Comparison of ENCODE assay signal across 1 cellular context in the genomic region with DNA sequence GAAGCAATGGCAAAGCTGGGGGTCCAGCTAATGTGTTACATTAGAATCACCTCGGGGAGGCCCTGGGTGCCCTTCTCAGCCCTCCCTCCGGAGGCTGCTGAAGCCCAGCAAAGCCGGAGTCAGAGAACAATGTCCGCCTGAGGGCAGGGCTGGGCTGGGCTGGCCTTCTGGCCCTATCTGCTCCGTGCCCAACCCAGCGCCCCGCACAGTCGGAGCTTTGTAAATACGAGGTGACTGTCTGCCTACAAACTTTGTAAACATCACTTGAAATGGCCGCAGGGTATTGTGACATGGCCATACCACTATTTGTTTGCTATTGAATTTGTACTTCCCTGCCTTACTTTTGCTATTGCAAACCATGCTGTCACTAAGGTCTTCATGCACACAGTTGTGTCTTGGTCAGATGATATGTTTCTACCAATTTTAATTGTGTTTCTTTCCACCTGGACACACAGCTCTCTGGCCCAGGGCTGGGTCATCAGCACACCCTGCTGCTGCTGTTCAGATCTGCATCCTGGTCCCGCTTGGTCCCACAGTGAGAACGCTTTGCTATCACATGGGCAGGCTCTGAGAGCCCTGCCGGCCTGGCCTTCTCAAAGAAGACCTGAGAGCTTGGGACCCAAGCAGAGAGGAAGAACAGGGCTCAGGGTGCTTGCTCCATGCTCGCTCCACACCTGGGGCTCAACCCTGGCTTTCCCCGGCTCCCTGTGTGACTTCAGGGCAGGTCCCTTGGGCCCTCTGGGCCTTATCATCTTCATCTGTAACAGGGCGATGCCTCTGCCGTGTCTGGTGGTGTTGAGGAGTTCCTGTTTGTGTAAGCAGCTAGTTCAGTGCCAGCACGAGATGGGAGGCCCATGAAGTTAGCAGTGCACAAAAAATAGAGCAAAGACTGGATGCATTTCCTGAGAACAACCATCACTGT.
TF ChIP-seq lines count a peak whose summit lies in the region.

No MANE protein-coding gene starts in this region.

TF ChIP-seq in HepG2, 621 proteins besides CTCF, POLR2A, EP300 and RAD21 (continued from another document and continues in another):
- peak; percentile 50 for TF ChIP-seq ZNF781 (CRISPR knock-in tag; IDR thresholded peaks at IDR 0.05; ENCODE audit: borderline replicate concordance, not compliant biosample characterization)
- TF ChIP-seq ZNF484 (CRISPR knock-in tag; IDR thresholded peaks at IDR 0.05; ENCODE audit: borderline replicate concordance, low read depth): no peak
- no peak for TF ChIP-seq RARG (CRISPR knock-in tag; IDR thresholded peaks at IDR 0.05; ENCODE audit: low read depth)
- no peak for TF ChIP-seq NFIC (IDR thresholded peaks at IDR 0.05; ENCODE audit: low read length)
- TF ChIP-seq, protein P1, sequence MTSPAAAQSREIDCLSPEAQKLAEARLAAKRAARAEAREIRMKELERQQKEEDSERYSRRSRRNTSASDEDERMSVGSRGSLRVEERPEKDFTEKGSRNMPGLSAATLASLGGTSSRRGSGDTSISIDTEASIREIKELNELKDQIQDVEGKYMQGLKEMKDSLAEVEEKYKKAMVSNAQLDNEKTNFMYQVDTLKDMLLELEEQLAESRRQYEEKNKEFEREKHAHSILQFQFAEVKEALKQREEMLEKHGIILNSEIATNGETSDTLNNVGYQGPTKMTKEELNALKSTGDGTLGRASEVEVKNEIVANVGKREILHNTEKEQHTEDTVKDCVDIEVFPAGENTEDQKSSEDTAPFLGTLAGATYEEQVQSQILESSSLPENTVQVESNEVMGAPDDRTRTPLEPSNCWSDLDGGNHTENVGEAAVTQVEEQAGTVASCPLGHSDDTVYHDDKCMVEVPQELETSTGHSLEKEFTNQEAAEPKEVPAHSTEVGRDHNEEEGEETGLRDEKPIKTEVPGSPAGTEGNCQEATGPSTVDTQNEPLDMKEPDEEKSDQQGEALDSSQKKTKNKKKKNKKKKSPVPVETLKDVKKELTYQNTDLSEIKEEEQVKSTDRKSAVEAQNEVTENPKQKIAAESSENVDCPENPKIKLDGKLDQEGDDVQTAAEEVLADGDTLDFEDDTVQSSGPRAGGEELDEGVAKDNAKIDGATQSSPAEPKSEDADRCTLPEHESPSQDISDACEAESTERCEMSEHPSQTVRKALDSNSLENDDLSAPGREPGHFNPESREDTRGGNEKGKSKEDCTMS (CRISPR knock-in tag; conservative IDR thresholded peaks at IDR 0.05): no peak
- 0 out of 2 replicates have a peak, but pooled peaks have one; percentile 79 for TF ChIP-seq MEF2D (CRISPR knock-in tag; IDR thresholded peaks at IDR 0.05)
- TF ChIP-seq, protein P2, sequence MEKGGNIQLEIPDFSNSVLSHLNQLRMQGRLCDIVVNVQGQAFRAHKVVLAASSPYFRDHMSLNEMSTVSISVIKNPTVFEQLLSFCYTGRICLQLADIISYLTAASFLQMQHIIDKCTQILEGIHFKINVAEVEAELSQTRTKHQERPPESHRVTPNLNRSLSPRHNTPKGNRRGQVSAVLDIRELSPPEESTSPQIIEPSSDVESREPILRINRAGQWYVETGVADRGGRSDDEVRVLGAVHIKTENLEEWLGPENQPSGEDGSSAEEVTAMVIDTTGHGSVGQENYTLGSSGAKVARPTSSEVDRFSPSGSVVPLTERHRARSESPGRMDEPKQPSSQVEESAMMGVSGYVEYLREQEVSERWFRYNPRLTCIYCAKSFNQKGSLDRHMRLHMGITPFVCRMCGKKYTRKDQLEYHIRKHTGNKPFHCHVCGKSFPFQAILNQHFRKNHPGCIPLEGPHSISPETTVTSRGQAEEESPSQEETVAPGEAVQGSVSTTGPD (CRISPR knock-in tag; IDR thresholded peaks at IDR 0.05): no peak
- TF ChIP-seq ZNF768 (CRISPR knock-in tag; IDR thresholded peaks at IDR 0.05): peak; percentile 68; the same call in 1 of the 2 replicates
- TF ChIP-seq ZNF33B (CRISPR knock-in tag; IDR thresholded peaks at IDR 0.05): no peak; the same call in 1 of the 2 replicates
- TF ChIP-seq HHEX (CRISPR knock-in tag; IDR thresholded peaks at IDR 0.05): peak; percentile 54; the same call in 1 of the 2 replicates
- TF ChIP-seq, protein P3, sequence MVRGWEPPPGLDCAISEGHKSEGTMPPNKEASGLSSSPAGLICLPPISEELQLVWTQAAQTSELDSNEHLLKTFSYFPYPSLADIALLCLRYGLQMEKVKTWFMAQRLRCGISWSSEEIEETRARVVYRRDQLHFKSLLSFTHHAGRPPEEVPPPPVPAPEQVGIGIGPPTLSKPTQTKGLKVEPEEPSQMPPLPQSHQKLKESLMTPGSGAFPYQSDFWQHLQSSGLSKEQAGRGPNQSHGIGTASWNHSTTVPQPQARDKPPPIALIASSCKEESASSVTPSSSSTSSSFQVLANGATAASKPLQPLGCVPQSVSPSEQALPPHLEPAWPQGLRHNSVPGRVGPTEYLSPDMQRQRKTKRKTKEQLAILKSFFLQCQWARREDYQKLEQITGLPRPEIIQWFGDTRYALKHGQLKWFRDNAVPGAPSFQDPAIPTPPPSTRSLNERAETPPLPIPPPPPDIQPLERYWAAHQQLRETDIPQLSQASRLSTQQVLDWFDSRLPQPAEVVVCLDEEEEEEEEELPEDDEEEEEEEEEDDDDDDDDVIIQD (CRISPR knock-in tag; IDR thresholded peaks at IDR 0.05; ENCODE audit: low read depth): peak; percentile 79; the same call in 1 of the 2 replicates
- TF ChIP-seq ELF4 (CRISPR knock-in tag; IDR thresholded peaks at IDR 0.05; ENCODE audit: borderline replicate concordance): no peak; the same call in 1 of the 2 replicates
- TF ChIP-seq, protein P4, sequence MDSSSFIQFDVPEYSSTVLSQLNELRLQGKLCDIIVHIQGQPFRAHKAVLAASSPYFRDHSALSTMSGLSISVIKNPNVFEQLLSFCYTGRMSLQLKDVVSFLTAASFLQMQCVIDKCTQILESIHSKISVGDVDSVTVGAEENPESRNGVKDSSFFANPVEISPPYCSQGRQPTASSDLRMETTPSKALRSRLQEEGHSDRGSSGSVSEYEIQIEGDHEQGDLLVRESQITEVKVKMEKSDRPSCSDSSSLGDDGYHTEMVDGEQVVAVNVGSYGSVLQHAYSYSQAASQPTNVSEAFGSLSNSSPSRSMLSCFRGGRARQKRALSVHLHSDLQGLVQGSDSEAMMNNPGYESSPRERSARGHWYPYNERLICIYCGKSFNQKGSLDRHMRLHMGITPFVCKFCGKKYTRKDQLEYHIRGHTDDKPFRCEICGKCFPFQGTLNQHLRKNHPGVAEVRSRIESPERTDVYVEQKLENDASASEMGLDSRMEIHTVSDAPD (CRISPR knock-in tag; IDR thresholded peaks at IDR 0.05): no peak
- TF ChIP-seq ZFP1 (CRISPR knock-in tag; IDR thresholded peaks at IDR 0.05): peak; percentile 79; the same call in 1 of the 2 replicates
- no peak for TF ChIP-seq NFE2 (CRISPR knock-in tag; IDR thresholded peaks at IDR 0.05)
- no peak for TF ChIP-seq HDAC6 (IDR thresholded peaks at IDR 0.05; ENCODE audit: low read depth, low read length)
- no peak for TF ChIP-seq ZNF383 (CRISPR knock-in tag; IDR thresholded peaks at IDR 0.05; ENCODE audit: borderline replicate concordance)
- TF ChIP-seq PPARG (CRISPR knock-in tag; conservative IDR thresholded peaks at IDR 0.05): peak; percentile 94
- TF ChIP-seq IRF2 (CRISPR knock-in tag; IDR thresholded peaks at IDR 0.05): peak; percentile 94
- TF ChIP-seq ZNF674 (CRISPR knock-in tag; IDR thresholded peaks at IDR 0.05; ENCODE audit: low read depth): no peak
- no peak for TF ChIP-seq ZNF850 (CRISPR knock-in tag; conservative IDR thresholded peaks at IDR 0.05)
- no peak for TF ChIP-seq ZNF382 (CRISPR knock-in tag; IDR thresholded peaks at IDR 0.05; ENCODE audit: borderline replicate concordance)
- TF ChIP-seq NFE2L1 (CRISPR knock-in tag; IDR thresholded peaks at IDR 0.05; ENCODE audit: borderline replicate concordance): no peak
- TF ChIP-seq, protein P5, sequence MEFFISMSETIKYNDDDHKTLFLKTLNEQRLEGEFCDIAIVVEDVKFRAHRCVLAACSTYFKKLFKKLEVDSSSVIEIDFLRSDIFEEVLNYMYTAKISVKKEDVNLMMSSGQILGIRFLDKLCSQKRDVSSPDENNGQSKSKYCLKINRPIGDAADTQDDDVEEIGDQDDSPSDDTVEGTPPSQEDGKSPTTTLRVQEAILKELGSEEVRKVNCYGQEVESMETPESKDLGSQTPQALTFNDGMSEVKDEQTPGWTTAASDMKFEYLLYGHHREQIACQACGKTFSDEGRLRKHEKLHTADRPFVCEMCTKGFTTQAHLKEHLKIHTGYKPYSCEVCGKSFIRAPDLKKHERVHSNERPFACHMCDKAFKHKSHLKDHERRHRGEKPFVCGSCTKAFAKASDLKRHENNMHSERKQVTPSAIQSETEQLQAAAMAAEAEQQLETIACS (CRISPR knock-in tag; IDR thresholded peaks at IDR 0.05): peak; percentile 75
- 0 out of 2 replicates have a peak, but pooled peaks have one; percentile 34 for TF ChIP-seq ZNF3 (CRISPR knock-in tag; IDR thresholded peaks at IDR 0.05)
- TF ChIP-seq BRD4 (CRISPR knock-in tag; IDR thresholded peaks at IDR 0.05): peak; percentile 39; the same call in 1 of the 2 replicates
- no peak for TF ChIP-seq TSC22D2 (CRISPR knock-in tag; IDR thresholded peaks at IDR 0.05; ENCODE audit: borderline replicate concordance)
- no peak for TF ChIP-seq SMAD1 (CRISPR knock-in tag; IDR thresholded peaks at IDR 0.05; ENCODE audit: borderline replicate concordance, low read depth)
- TF ChIP-seq, protein P6, sequence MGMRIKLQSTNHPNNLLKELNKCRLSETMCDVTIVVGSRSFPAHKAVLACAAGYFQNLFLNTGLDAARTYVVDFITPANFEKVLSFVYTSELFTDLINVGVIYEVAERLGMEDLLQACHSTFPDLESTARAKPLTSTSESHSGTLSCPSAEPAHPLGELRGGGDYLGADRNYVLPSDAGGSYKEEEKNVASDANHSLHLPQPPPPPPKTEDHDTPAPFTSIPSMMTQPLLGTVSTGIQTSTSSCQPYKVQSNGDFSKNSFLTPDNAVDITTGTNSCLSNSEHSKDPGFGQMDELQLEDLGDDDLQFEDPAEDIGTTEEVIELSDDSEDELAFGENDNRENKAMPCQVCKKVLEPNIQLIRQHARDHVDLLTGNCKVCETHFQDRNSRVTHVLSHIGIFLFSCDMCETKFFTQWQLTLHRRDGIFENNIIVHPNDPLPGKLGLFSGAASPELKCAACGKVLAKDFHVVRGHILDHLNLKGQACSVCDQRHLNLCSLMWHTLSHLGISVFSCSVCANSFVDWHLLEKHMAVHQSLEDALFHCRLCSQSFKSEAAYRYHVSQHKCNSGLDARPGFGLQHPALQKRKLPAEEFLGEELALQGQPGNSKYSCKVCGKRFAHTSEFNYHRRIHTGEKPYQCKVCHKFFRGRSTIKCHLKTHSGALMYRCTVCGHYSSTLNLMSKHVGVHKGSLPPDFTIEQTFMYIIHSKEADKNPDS (CRISPR knock-in tag; IDR thresholded peaks at IDR 0.05): 0 out of 2 replicates have a peak, but pooled peaks have one; percentile 41
- TF ChIP-seq, protein P7, sequence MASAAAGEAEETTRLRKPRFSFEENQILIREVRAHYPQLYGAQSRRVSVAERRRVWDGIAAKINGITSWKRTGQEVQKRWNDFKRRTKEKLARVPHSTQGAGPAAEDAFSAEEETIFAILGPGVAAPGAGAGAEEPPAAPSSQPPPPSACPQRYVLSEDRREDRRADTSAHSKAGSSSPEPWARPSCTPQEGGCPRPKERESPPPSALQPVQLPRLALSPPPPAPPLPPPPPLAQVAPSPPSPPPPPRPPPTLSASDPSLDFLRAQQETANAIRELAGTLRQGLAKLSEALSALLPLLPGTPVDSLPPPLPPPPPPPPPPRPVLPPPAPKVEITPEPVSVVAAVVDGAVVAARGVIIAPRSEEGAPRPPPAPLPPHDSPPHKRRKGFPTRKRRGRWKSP (CRISPR knock-in tag; IDR thresholded peaks at IDR 0.05): no peak; the same call in 1 of the 2 replicates
- no peak for TF ChIP-seq LCORL (IDR thresholded peaks at IDR 0.05)
- peak; percentile 96 for TF ChIP-seq LCORL (CRISPR knock-in tag; IDR thresholded peaks at IDR 0.05)
- TF ChIP-seq, protein P8, sequence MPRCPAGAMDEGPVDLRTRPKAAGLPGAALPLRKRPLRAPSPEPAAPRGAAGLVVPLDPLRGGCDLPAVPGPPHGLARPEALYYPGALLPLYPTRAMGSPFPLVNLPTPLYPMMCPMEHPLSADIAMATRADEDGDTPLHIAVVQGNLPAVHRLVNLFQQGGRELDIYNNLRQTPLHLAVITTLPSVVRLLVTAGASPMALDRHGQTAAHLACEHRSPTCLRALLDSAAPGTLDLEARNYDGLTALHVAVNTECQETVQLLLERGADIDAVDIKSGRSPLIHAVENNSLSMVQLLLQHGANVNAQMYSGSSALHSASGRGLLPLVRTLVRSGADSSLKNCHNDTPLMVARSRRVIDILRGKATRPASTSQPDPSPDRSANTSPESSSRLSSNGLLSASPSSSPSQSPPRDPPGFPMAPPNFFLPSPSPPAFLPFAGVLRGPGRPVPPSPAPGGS (CRISPR knock-in tag; IDR thresholded peaks at IDR 0.05): peak; percentile 82; the same call in 1 of the 2 replicates
- TF ChIP-seq, protein P9, sequence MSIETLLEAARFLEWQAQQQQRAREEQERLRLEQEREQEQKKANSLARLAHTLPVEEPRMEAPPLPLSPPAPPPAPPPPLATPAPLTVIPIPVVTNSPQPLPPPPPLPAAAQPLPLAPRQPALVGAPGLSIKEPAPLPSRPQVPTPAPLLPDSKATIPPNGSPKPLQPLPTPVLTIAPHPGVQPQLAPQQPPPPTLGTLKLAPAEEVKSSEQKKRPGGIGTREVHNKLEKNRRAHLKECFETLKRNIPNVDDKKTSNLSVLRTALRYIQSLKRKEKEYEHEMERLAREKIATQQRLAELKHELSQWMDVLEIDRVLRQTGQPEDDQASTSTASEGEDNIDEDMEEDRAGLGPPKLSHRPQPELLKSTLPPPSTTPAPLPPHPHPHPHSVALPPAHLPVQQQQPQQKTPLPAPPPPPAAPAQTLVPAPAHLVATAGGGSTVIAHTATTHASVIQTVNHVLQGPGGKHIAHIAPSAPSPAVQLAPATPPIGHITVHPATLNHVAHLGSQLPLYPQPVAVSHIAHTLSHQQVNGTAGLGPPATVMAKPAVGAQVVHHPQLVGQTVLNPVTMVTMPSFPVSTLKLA (IDR thresholded peaks at IDR 0.05): peak; percentile 78
- TF ChIP-seq ZNF441 (CRISPR knock-in tag; IDR thresholded peaks at IDR 0.05; ENCODE audit: borderline replicate concordance): no peak
- TF ChIP-seq NCOA2 (CRISPR knock-in tag; IDR thresholded peaks at IDR 0.05): peak; percentile 89
- TF ChIP-seq, protein P10, sequence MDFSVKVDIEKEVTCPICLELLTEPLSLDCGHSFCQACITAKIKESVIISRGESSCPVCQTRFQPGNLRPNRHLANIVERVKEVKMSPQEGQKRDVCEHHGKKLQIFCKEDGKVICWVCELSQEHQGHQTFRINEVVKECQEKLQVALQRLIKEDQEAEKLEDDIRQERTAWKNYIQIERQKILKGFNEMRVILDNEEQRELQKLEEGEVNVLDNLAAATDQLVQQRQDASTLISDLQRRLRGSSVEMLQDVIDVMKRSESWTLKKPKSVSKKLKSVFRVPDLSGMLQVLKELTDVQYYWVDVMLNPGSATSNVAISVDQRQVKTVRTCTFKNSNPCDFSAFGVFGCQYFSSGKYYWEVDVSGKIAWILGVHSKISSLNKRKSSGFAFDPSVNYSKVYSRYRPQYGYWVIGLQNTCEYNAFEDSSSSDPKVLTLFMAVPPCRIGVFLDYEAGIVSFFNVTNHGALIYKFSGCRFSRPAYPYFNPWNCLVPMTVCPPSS (IDR thresholded peaks at IDR 0.05): no peak
- no peak for TF ChIP-seq ZNF225 (CRISPR knock-in tag; IDR thresholded peaks at IDR 0.05)
- TF ChIP-seq RFX1 (IDR thresholded peaks at IDR 0.05): no peak
- TF ChIP-seq CENPX (CRISPR knock-in tag; IDR thresholded peaks at IDR 0.05): no peak
- no peak for TF ChIP-seq ISX (CRISPR knock-in tag; conservative IDR thresholded peaks at IDR 0.05)
